9 cellular contexts compared by ENCODE assay signal in genomic region chr11:6320411-6321207, GRCh38. TPM values are rescaled to one million over a fixed set of nuclear protein-coding genes. Genes with fewer than 3 reads are reported as not detected.
DNase-seq lines count a peak whose midpoint lies in the region; ATAC-seq and TF ChIP-seq lines count a peak whose summit lies in the region.
"Had no signal": no experiment of that assay in that cellular context is flagged by ENCODE, and none has a peak within 500 bp of the region (broad histone marks: within the 10 kb centered on the region; RNA-seq: fewer than 3 reads in every experiment).

CAVIN3 (minus strand) TSS chr11:6320501; CDS start chr11:6320476, 25 bp downstream.

- TF ChIP-seq POLR2A in suprapubic skin (IDR thresholded peaks at IDR 0.05) = peak in 1 of 2 donors; percentile 34

- no peaks in the 10 kb centered on the region for H3K36me3 Mint-ChIP-seq in activated CD4-positive, alpha-beta memory T cell treated with anti-CD3 and anti-CD28 coated beads, Interleukin-2, amount 10 ng/mL, durations not matched to agents 7 days and 5 days (ENCODE audit: low read depth)

- H3K4me1 ChIP-seq in mucosa of rectum (ENCODE audit: control insufficient read depth in 2 of 2, insufficient read depth in 2 of 2, low read length in 2 of 2) = peaks cover 10 to 15% of the 10 kb centered on the region in 2 donors
- peaks cover 58% of the 10 kb centered on the region for H3K4me1 ChIP-seq in suprapubic skin
- H3K4me1 ChIP-seq: BLaER1 had no signal

- H3K27me3 ChIP-seq in mucosa of rectum (ENCODE audit: control insufficient read depth in 2 of 2, insufficient read depth in 2 of 2, low read length in 2 of 2) (no peaks in the 10 kb centered on the region), suprapubic skin (no peaks in the 10 kb centered on the region)
- H3K27me3 ChIP-seq: BLaER1 had no signal

- H3K36me3 ChIP-seq in mucosa of rectum (ENCODE audit: control insufficient read depth in 2 of 2, insufficient read depth in 2 of 2, low read length in 2 of 2) (no peaks in the 10 kb centered on the region), suprapubic skin (no peaks in the 10 kb centered on the region)
- H3K36me3 ChIP-seq: BLaER1 had no signal

- TF ChIP-seq EP300 in suprapubic skin (IDR thresholded peaks at IDR 0.05) = no peak

- TF ChIP-seq CTCF in suprapubic skin (IDR thresholded peaks at IDR 0.05) = no peak

- ATAC-seq in HG03139 (IDR thresholded peaks at IDR 0.05; ENCODE audit: unreplicated experiment) = peak; percentile 43

- CTCF ChIA-PET in activated CD4-positive, alpha-beta memory T cell treated with anti-CD3 and anti-CD28 coated beads, Interleukin-2, amount 10 ng/mL, durations not matched to agents 7 days and 5 days (lab: Charles Lee) = interaction anchor here (0.8 to 5.0 kb wide), 8 partner anchors 18 to 84 kb away, joined by 3 to 54 read pairs (median 4); no protein-coding TSS in a partner anchor

- H3K9ac ChIP-seq in mucosa of rectum (ENCODE audit: low read depth in 1 of 2, low read length in 2 of 2) = peak within 1 kb of the TSS; percentile 65
- H3K9ac ChIP-seq: BLaER1 had no signal

- no peaks in the 10 kb centered on the region for H3K9me3 Mint-ChIP-seq in activated CD4-positive, alpha-beta memory T cell treated with anti-CD3 and anti-CD28 coated beads, Interleukin-2, amount 10 ng/mL, durations not matched to agents 7 days and 5 days

- peak; percentile 20 for DNase-seq in NCI-H510A treated with DMSO at 0.1 percent for 48 hours (lab: John Stamatoyannopoulos, UW)
- no peak for DNase-seq in NCI-H510A (lab: John Stamatoyannopoulos, UW)
- DNase-seq in activated CD4-positive, alpha-beta memory T cell treated with anti-CD3 and anti-CD28 coated beads, Interleukin-2, amount 10 ng/mL, durations not matched to agents 7 days and 5 days = peak; percentile 89
- DNase-seq in epithelial cell of prostate (ENCODE audit: low read depth, low spot score) = no peak
- peak; percentile 90 to 92 for DNase-seq in suprapubic skin (ENCODE audit: low spot score in 2 of 2)
- no peak for DNase-seq in COR-L47 (lab: John Stamatoyannopoulos, UW)

- peak within 1 kb of the TSS; percentile 93 for H3K27ac Mint-ChIP-seq in activated CD4-positive, alpha-beta memory T cell treated with anti-CD3 and anti-CD28 coated beads, Interleukin-2, amount 10 ng/mL, durations not matched to agents 7 days and 5 days

- POLR2A ChIA-PET in activated CD4-positive, alpha-beta memory T cell treated with anti-CD3 and anti-CD28 coated beads, Interleukin-2, amount 10 ng/mL, durations not matched to agents 7 days and 5 days (lab: Charles Lee) = interaction anchor here (0.7 to 2.4 kb wide), 17 partner anchors 12 to 630 kb away, joined by 3 to 12 read pairs (median 5); partner anchors contain the start of genes APBB1, ARFIP2, FHIP1B and TIMM10B

- H3K4me3 Mint-ChIP-seq in activated CD4-positive, alpha-beta memory T cell treated with anti-CD3 and anti-CD28 coated beads, Interleukin-2, amount 10 ng/mL, durations not matched to agents 7 days and 5 days = peak within 1 kb of the TSS; percentile 70

- H3K4me3 ChIP-seq in mucosa of rectum (ENCODE audit: low read length in 2 of 2) = peak within 1 kb of the TSS; percentile 72
- H3K4me3 ChIP-seq in suprapubic skin = peak within 1 kb of the TSS; percentile 69
- H3K4me3 ChIP-seq: BLaER1 had no signal

- peaks cover 9% of the 10 kb centered on the region for H3K27me3 Mint-ChIP-seq in activated CD4-positive, alpha-beta memory T cell treated with anti-CD3 and anti-CD28 coated beads, Interleukin-2, amount 10 ng/mL, durations not matched to agents 7 days and 5 days

- H3K4me1 Mint-ChIP-seq in activated CD4-positive, alpha-beta memory T cell treated with anti-CD3 and anti-CD28 coated beads, Interleukin-2, amount 10 ng/mL, durations not matched to agents 7 days and 5 days = peaks cover 48% of the 10 kb centered on the region

- no peaks in the 10 kb centered on the region for H3K9me3 ChIP-seq in mucosa of rectum (ENCODE audit: control insufficient read depth in 2 of 2, low read length in 2 of 2)
- no peaks in the 10 kb centered on the region for H3K9me3 ChIP-seq in suprapubic skin
- H3K9me3 ChIP-seq: BLaER1 had no signal

- H3K27ac ChIP-seq in epithelial cell of prostate (peak within 1 kb of the TSS; percentile 87), mucosa of rectum (ENCODE audit: low read depth in 2 of 2, low read length in 2 of 2) (peak within 1 kb of the TSS; percentile 89 to 93), suprapubic skin (peak within 1 kb of the TSS; percentile 97)
- H3K27ac ChIP-seq: BLaER1 had no signal

- under 1% methylated on average over 8 of the region's 44 CpGs for WGBS in suprapubic skin

RNA-seq across cellular contexts. Expression of gene CAVIN3, which starts in this region (rescaled TPM):
- total RNA-seq in activated CD4-positive, alpha-beta memory T cell treated with anti-CD3 and anti-CD28 coated beads, Interleukin-2, amount 10 ng/mL, durations not matched to agents 7 days and 5 days = 10 to 100 TPM; 12.1 to 13.2 TPM
- 10 to 100 TPM; 28.1 to 51.6 (median 36.7) TPM for total RNA-seq in suprapubic skin

Comparison
In these comparisons a context has a peak if more than half of its experiments do, and no peak if none do; other contexts are left out.
1. DNase-seq: peak in NCI-H510A treated with DMSO at 0.1 percent for 48 hours (single experiment), activated CD4-positive, alpha-beta memory T cell treated with anti-CD3 and anti-CD28 coated beads, Interleukin-2, amount 10 ng/mL, durations not matched to agents 7 days and 5 days (single experiment) and suprapubic skin (2 of 2); none in NCI-H510A (single experiment), epithelial cell of prostate (single experiment) and COR-L47 (single experiment).
2. Peak in every context shown above with its lines, with median percentiles within 50 percentile points of each other: H3K27ac ChIP-seq.